ENCODE assay signal across 17 cellular contexts in genomic region chr1:179440971-179441370, GRCh38.
DNase-seq lines count a peak whose midpoint lies in the region; ATAC-seq and TF ChIP-seq lines count a peak whose summit lies in the region.
"Had no signal": no experiment of that assay in that cellular context is flagged by ENCODE, and none has a peak within 500 bp of the region (broad histone marks: within the 10 kb centered on the region; RNA-seq: fewer than 3 reads in every experiment).

No MANE protein-coding gene starts in this region.

- H3K4me1 ChIP-seq in colonic mucosa, result no peaks in the 10 kb centered on the region
- H3K4me1 ChIP-seq in hepatocyte (ENCODE audit: insufficient read depth), result no peaks in the 10 kb centered on the region
- no peaks in the 10 kb centered on the region for H3K4me1 ChIP-seq in mucosa of descending colon (ENCODE audit: low read depth)
- H3K4me1 ChIP-seq in transverse colon, result no peaks in the 10 kb centered on the region
- H3K4me1 ChIP-seq: A549, BE2C had no signal

- no peak overlapping the region for H2AFZ ChIP-seq in hepatocyte
- H2AFZ ChIP-seq: GM23248 had no signal

- intact Hi-C loops in colonic mucosa (cut with DNase I) (no loop called here), mucosa of descending colon (cut with DNase I, micrococcal nuclease) (no loop called here), transverse colon (cut with DNase I; ENCODE audit: low total_unique reads) (no loop called here)

- TF ChIP-seq POLR2A in transverse colon (IDR thresholded peaks at IDR 0.05), result no peak

- H3K27ac ChIP-seq in colonic mucosa (no peak overlapping the region), hepatocyte (peak overlapping the region; percentile 20), transverse colon (no peak overlapping the region)
- H3K27ac ChIP-seq: A549, C4-2B, GM23248 had no signal

- no peaks in the 10 kb centered on the region for H4K20me1 ChIP-seq in hepatocyte (ENCODE audit: insufficient read depth, poor library complexity, severe bottlenecking)

- H3K79me2 ChIP-seq in hepatocyte, result no peaks in the 10 kb centered on the region

- H3K9me3 ChIP-seq in colonic mucosa (no peaks in the 10 kb centered on the region), hepatocyte (ENCODE audit: low read depth) (no peaks in the 10 kb centered on the region), mucosa of descending colon (no peaks in the 10 kb centered on the region), transverse colon (no peaks in the 10 kb centered on the region)
- H3K9me3 ChIP-seq: A549, BE2C had no signal

- H3K36me3 ChIP-seq in colonic mucosa (no peaks in the 10 kb centered on the region), hepatocyte (replicated peaks; ENCODE audit: insufficient read depth, low read depth) (no peaks in the 10 kb centered on the region), mucosa of descending colon (ENCODE audit: low read depth) (no peaks in the 10 kb centered on the region), transverse colon (no peaks in the 10 kb centered on the region)
- H3K36me3 ChIP-seq: BE2C had no signal

- H3K9ac ChIP-seq in colonic mucosa (ENCODE audit: low read depth in 2 of 2, low read length in 2 of 2), result no peak overlapping the region
- H3K9ac ChIP-seq: GM23248 had no signal

- TF ChIP-seq EP300 in transverse colon (IDR thresholded peaks at IDR 0.05; ENCODE audit: low read depth), result no peak

- H3K27me3 ChIP-seq in colonic mucosa (no peaks in the 10 kb centered on the region), hepatocyte (no peaks in the 10 kb centered on the region), transverse colon (no peaks in the 10 kb centered on the region)

- in situ Hi-C loops in transverse colon (cut with MboI; ENCODE audit: low pct_ligation_motif_present in 1 of 4, low pct_unique_long_range_greater_than_20kb in 1 of 4, low sequenced_read_pairs in 3 of 4), result no loop called here

- H3K4me2 ChIP-seq in hepatocyte, result peak overlapping the region; percentile 33
- H3K4me2 ChIP-seq: A549 had no signal

- peak; percentile 70 for DNase-seq in colonic mucosa
- DNase-seq in hepatocyte (ENCODE audit: low spot score), result peak; percentile 21
- DNase-seq in mucosa of descending colon, result peak in 2 of 3 donors; percentile 32 to 55
- DNase-seq in transverse colon, result peak; percentile 26
- DNase-seq in activated naive CD4-positive, alpha-beta T cell treated with anti-CD3 and anti-CD28 coated beads, Interleukin-2, amount 50 U/mL, for 16 hours, result no peak
- DNase-seq in retina, result no peak
- DNase-seq in activated T-cell treated with anti-CD3 and anti-CD28 coated beads for 4 hours, result no peak
- DNase-seq: BE2C; CD8-positive, alpha-beta T cell; COR-L47; DND-41; GDM1; GM23248; H9 had no signal

- WGBS in hepatocyte (ENCODE audit: low lambda C conversion rate, missing lambda C conversion rate), result 89% methylated on average over 7 of the region's 7 CpGs
- 50% methylated on average over 7 of the region's 7 CpGs; no CpG with 5 or more reads in 1 of the 2 donors for WGBS in transverse colon (ENCODE audit: low coverage in 1 of 2), 2 donors

- ATAC-seq in mucosa of descending colon (peak; percentile 82), GM18520 (IDR thresholded peaks at IDR 0.05; ENCODE audit: unreplicated experiment) (no peak)
- ATAC-seq: A549; CD8-positive, alpha-beta T cell had no signal

- no peak for TF ChIP-seq CTCF in colonic mucosa (IDR thresholded peaks at IDR 0.05)
- no peak for TF ChIP-seq CTCF in hepatocyte (IDR thresholded peaks at IDR 0.05; ENCODE audit: poor library complexity)
- TF ChIP-seq CTCF in mucosa of descending colon (IDR thresholded peaks at IDR 0.05), result no peak
- no peak for TF ChIP-seq CTCF in transverse colon (IDR thresholded peaks at IDR 0.05)

- H3K4me3 ChIP-seq in colonic mucosa, result no peak overlapping the region
- H3K4me3 ChIP-seq in hepatocyte, result no peak overlapping the region
- H3K4me3 ChIP-seq in mucosa of descending colon, result no peak overlapping the region
- no peak overlapping the region for H3K4me3 ChIP-seq in transverse colon
- H3K4me3 ChIP-seq: A549, GM23248 had no signal

- H3K9me2 ChIP-seq in hepatocyte (replicated peaks; ENCODE audit: insufficient read depth), result no peaks in the 10 kb centered on the region

Comparison
In these comparisons a context has a peak if more than half of its experiments do, and no peak if none do; other contexts are left out.
1. DNase-seq: peak in colonic mucosa (single experiment), hepatocyte (single experiment), mucosa of descending colon (2 of 3) and transverse colon (single experiment); none in activated naive CD4-positive, alpha-beta T cell treated with anti-CD3 and anti-CD28 coated beads, Interleukin-2, amount 50 U/mL, for 16 hours (single experiment), retina (single experiment) and activated T-cell treated with anti-CD3 and anti-CD28 coated beads for 4 hours (single experiment).